12 cellular contexts compared by ENCODE assay signal in the genomic region with DNA sequence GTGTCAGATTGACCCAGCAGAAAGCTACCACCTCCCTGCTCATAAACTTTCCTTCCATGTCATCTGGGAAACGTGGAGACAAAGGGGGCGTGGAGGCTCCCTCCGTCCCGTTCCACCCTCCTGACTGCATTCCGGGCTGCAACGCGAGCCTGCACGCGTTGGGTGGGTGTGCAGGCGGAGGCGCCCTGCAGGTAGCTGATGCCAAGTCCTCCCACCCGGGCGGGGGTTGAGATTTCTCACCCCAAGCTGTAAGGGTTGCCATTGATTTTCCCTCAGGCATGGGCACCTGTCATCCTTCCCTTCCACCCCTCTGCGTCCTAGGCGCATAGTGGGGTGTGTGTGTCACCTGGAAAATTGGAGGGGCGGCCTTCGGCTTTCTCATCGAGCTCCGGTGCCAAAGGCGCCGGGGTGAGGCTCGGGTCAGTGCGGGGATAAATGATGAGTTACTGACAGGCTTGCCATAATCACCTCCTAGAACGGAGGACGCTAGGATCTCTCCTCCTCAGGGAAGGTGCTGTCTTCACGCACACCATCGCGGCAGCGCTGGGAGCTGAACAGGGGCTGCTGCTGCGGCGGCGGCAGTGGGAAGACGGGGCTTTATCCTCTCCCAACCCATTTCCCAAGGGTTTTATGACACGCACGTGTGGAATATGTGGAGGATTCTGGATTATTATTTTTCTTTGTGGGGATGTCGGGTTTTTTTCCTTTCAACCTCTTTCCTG. TPM values are rescaled to one million over a fixed set of nuclear protein-coding genes. Genes with fewer than 3 reads are reported as not detected.
DNase-seq lines count a peak whose midpoint lies in the region; ATAC-seq and TF ChIP-seq lines count a peak whose summit lies in the region.
"Had no signal": no experiment of that assay in that cellular context is flagged by ENCODE, and none has a peak within 500 bp of the region (broad histone marks: within the 10 kb centered on the region; RNA-seq: fewer than 3 reads in every experiment).

No MANE protein-coding gene starts in this region.

- no peaks in the 10 kb centered on the region for H3K36me3 ChIP-seq in GM23338 (ENCODE audit: insufficient read depth)
- no peaks in the 10 kb centered on the region for H3K36me3 ChIP-seq in parathyroid adenoma (ENCODE audit: control insufficient read depth, insufficient read depth, low read length)

- H2AFZ ChIP-seq in GM23338 (peak overlapping the region; percentile 95), parathyroid adenoma (no peak overlapping the region)
- H2AFZ ChIP-seq: PC-9 had no signal

- H3K4me1 Mint-ChIP-seq in GM23338: peaks cover 23% of the 10 kb centered on the region

- H3F3A ChIP-seq in GM23338 (replicated peaks; ENCODE audit: low read depth): no peaks in the 10 kb centered on the region

- H3K4me3 ChIP-seq in GM23338 (peak overlapping the region; percentile 90), parathyroid adenoma (ENCODE audit: low read depth, low read length) (peak overlapping the region; percentile 56)
- H3K4me3 ChIP-seq: PC-9 had no signal

- peaks cover 25% of the 10 kb centered on the region for H3K4me1 ChIP-seq in GM23338 (ENCODE audit: insufficient read depth)
- H3K4me1 ChIP-seq in parathyroid adenoma: no peaks in the 10 kb centered on the region

- H3K27me3 ChIP-seq in GM23338 (ENCODE audit: insufficient read depth) (peaks cover 70% of the 10 kb centered on the region), parathyroid adenoma (ENCODE audit: control insufficient read depth, insufficient read depth, low read length) (no peaks in the 10 kb centered on the region)

- H3K27ac ChIP-seq in GM23338 (ENCODE audit: low read depth) (no peak overlapping the region), parathyroid adenoma (no peak overlapping the region)
- H3K27ac ChIP-seq: PC-9 had no signal

- no peaks in the 10 kb centered on the region for H3K9me3 ChIP-seq in parathyroid adenoma (ENCODE audit: control insufficient read depth, low read length)

- no peaks in the 10 kb centered on the region; the same call in 1 of the 2 replicates for H4K20me1 ChIP-seq in GM23338 (replicated peaks; ENCODE audit: insufficient read depth)

- peak overlapping the region; percentile 97 for H3K4me2 ChIP-seq in GM23338
- peak overlapping the region; percentile 85 for H3K4me2 ChIP-seq in parathyroid adenoma (ENCODE audit: low read length)
- H3K4me2 ChIP-seq: PC-9 had no signal

- H3K9me3 Mint-ChIP-seq in GM23338: no peaks in the 10 kb centered on the region; the same call in 2 of the 3 replicates

- TF ChIP-seq CTCF in GM23338 (conservative IDR thresholded peaks at IDR 0.05; ENCODE audit: low read depth in 2 of 2) (no peak), parathyroid adenoma (IDR thresholded peaks at IDR 0.05) (no peak)

- no peak overlapping the region for H3K9ac ChIP-seq in parathyroid adenoma

- H3K9me2 ChIP-seq in GM23338 (ENCODE audit: insufficient read depth): no peaks in the 10 kb centered on the region

- H3K79me2 ChIP-seq in GM23338 (replicated peaks; ENCODE audit: insufficient read depth): no peaks in the 10 kb centered on the region
- no peaks in the 10 kb centered on the region for H3K79me2 ChIP-seq in parathyroid adenoma

- peak; percentile 23 for ATAC-seq in GM23338

- peak; percentile 34 for DNase-seq in GM23338 (ENCODE audit: low spot score)
- peak; percentile 46 for DNase-seq in NCI-H69 (lab: John Stamatoyannopoulos, UW)
- peak; percentile 19 to 83 (median 62) for DNase-seq in head of caudate nucleus
- DNase-seq in NCI-H1930 (lab: John Stamatoyannopoulos, UW): no peak
- DNase-seq in NCI-H2081 (lab: John Stamatoyannopoulos, UW): no peak
- no peak for DNase-seq in stimulated activated CD4-positive, alpha-beta T cell treated with anti-CD3 and anti-CD28 coated beads, Interleukin-15, amount 100 ng/mL, for 24 hours
- no peak for DNase-seq in iPS-NIHi7 (ENCODE audit: extremely low spot score)
- DNase-seq: activated naive CD4-positive, alpha-beta T cell; erythroblast; KBM-7; PC-9 had no signal

- no peak overlapping the region for H3K27ac Mint-ChIP-seq in GM23338

- peaks cover 36% of the 10 kb centered on the region for H3K27me3 Mint-ChIP-seq in GM23338 (ENCODE audit: insufficient read depth, low read depth, poor library complexity)

- intact Hi-C loops in head of caudate nucleus (cut with DNase I): loop anchor here (5.0 to 10.0 kb wide), 3 partner anchors 88 to 315 kb away; no protein-coding TSS in a partner anchor

- no peaks in the 10 kb centered on the region for H3K36me3 Mint-ChIP-seq in GM23338 (ENCODE audit: low read depth)

- H3K4me3 Mint-ChIP-seq in GM23338: peak overlapping the region; percentile 84

TF ChIP-seq in GM23338, 12 proteins besides CTCF, POLR2A, EP300 and RAD21:
- TF ChIP-seq ZNF114 (CRISPR knock-in tag; IDR thresholded peaks at IDR 0.05) (no peak), EZH2 (IDR thresholded peaks at IDR 0.05; ENCODE audit: low read depth, unreplicated experiment) (peak; percentile 72), ZNF331 (CRISPR knock-in tag; IDR thresholded peaks at IDR 0.05; ENCODE audit: low read depth) (no peak)
TF ChIP-seq in GM23338: peak in this region for 1.

RNA-seq across cellular contexts. Expression of a gene that starts 0.9 kb away (rescaled TPM):
- 2.0 and 3.7 TPM in 2 replicates for total RNA-seq in GM23338 (2014; rRNA removed; shearing (Covaris generic))
- polyA plus RNA-seq in GM23338 (2016; fragmentation: Nextera tagmentation; extraction: Ambion mirVana): 1.3 and 1.5 TPM in 2 replicates
- total RNA-seq: PC-9 had no signal

Comparison
In these comparisons a context has a peak if more than half of its experiments do, and no peak if none do; other contexts are left out.
1. DNase-seq: peak in GM23338 (single experiment), NCI-H69 (single experiment) and head of caudate nucleus (42 of 42); none in NCI-H1930 (0 of 2), NCI-H2081 (0 of 2), stimulated activated CD4-positive, alpha-beta T cell treated with anti-CD3 and anti-CD28 coated beads, Interleukin-15, amount 100 ng/mL, for 24 hours (single experiment) and iPS-NIHi7 (single experiment).